Comparison of ENCODE assay signal across 35 cellular contexts in genomic region chr2:30527411-30527810, GRCh38.
A peak's percentile ranks its signal among the peaks of the same experiment; 100 is the strongest.
DNase-seq lines count a peak whose midpoint lies in the region; ATAC-seq and TF ChIP-seq lines count a peak whose summit lies in the region.
"Had no signal": no experiment of that assay in that cellular context is flagged by ENCODE, and none has a peak within 500 bp of the region (broad histone marks: within the 10 kb centered on the region; RNA-seq: fewer than 3 reads in every experiment).

No MANE protein-coding gene starts in this region.

- H3K79me2 ChIP-seq in GM23248 (ENCODE audit: insufficient read depth): no peaks in the 10 kb centered on the region; the same call in 1 of the 2 replicates

- peak overlapping the region; percentile 54 for H3K27ac Mint-ChIP-seq in chondrocyte (ENCODE audit: unreplicated experiment)
- H3K27ac Mint-ChIP-seq: activated naive CD4-positive, alpha-beta T cell treated with anti-CD3 and anti-CD28 coated beads, Interleukin-2, amount 50 U/mL, for 72 hours; activated T-helper 2 cell treated with anti-CD3 and anti-CD28 coated beads, Interferon-gamma antibody, Interleukin-2, Interleukin-4, amounts not matched to agents 10 μg/mL and 5 μg/mL and 100 μg/mL, durations not matched to agents 14 hours and 24 hours and 36 hours had no signal

- H2AFZ ChIP-seq in GM23248: no peak overlapping the region
- H2AFZ ChIP-seq: parathyroid adenoma had no signal

- DNase-seq in GM23248 (peak; percentile 37), chondrocyte (ENCODE audit: low spot score) (no peak), gastrocnemius medialis (no peak), stomach (no peak), NAMALWA (ENCODE audit: low spot score) (no peak), NCI-H1048 (lab: John Stamatoyannopoulos, UW) (no peak), inferior parietal cortex (ENCODE audit: extremely low spot score) (no peak)
- DNase-seq: ACHN; activated CD4-positive, alpha-beta T cell treated with anti-CD3 and anti-CD28 coated beads for 48 hours; effector memory CD4-positive, alpha-beta T cell; hypothalamus; left colon; mammary epithelial cell; MM.1S; NCI-H1417; NCI-H526 treated with DMSO at 0.1 percent for 48 hours; right cardiac atrium; SJCRH30; stimulated activated CD4-positive, alpha-beta T cell treated with anti-CD3 and anti-CD28 coated beads, Interleukin-12 subunit alpha, Interleukin-12 subunit beta, amount 100 ng/mL, for 4 hours; stimulated activated CD4-positive, alpha-beta T cell treated with anti-CD3 and anti-CD28 coated beads, Interleukin-4, amount 100 ng/mL, for 1 hour; T1000; transverse colon; WERI-Rb-1 had no signal

- no peaks in the 10 kb centered on the region for H3K9me3 ChIP-seq in GM23248 (ENCODE audit: low read depth)
- H3K9me3 ChIP-seq in gastroesophageal sphincter: no peaks in the 10 kb centered on the region
- H3K9me3 ChIP-seq in gastrocnemius medialis: no peaks in the 10 kb centered on the region
- peaks cover 0 to 8% (median 3%) of the 10 kb centered on the region in 4 donors for H3K9me3 ChIP-seq in stomach
- H3K9me3 ChIP-seq: transverse colon had no signal

- H3K9me2 ChIP-seq in GM23248 (ENCODE audit: insufficient read depth): no peaks in the 10 kb centered on the region

- no peak overlapping the region for H3K4me3 ChIP-seq in GM23248
- H3K4me3 ChIP-seq in gastroesophageal sphincter: no peak overlapping the region
- no peak overlapping the region for H3K4me3 ChIP-seq in gastrocnemius medialis
- H3K4me3 ChIP-seq in stomach: no peak overlapping the region
- H3K4me3 ChIP-seq: BLaER1 treated with 17β-estradiol and CSF1 and Interleukin-3, amounts not matched to agents 10 nM and 100 nM; cardiac muscle cell; coronary artery; SJCRH30; transverse colon had no signal

- H3K27ac ChIP-seq in GM23248 (0 out of 2 replicates have a peak overlapping the region, but pooled peaks have one; percentile 5), gastroesophageal sphincter (peak overlapping the region; percentile 20 to 53 (median 44)), gastrocnemius medialis (peak overlapping the region; percentile 1 to 51 (median 10)), stomach (peak overlapping the region in 1 of 5 donors; percentile 11)
- H3K27ac ChIP-seq: BLaER1 treated with 17β-estradiol and CSF1 and Interleukin-3, amounts not matched to agents 10 nM and 100 nM; cardiac muscle cell; coronary artery; epithelial cell of prostate; HL-60; KMS-11; parathyroid adenoma; SJCRH30; WERI-Rb-1 had no signal

- TF ChIP-seq EP300 in gastroesophageal sphincter (IDR thresholded peaks at IDR 0.05): no peak
- no peak for TF ChIP-seq EP300 in stomach (IDR thresholded peaks at IDR 0.05)

- H3K36me3 ChIP-seq in GM23248 (ENCODE audit: low read depth): 0 out of 2 replicates have a peak, but pooled peaks cover 6% of the 10 kb centered on the region
- H3K36me3 ChIP-seq in gastroesophageal sphincter: peaks cover 0 to 8% of the 10 kb centered on the region in 2 donors
- no peaks in the 10 kb centered on the region for H3K36me3 ChIP-seq in gastrocnemius medialis
- H3K36me3 ChIP-seq in stomach: peaks cover 0 to 6% (median 2%) of the 10 kb centered on the region in 4 donors
- H3K36me3 ChIP-seq: cardiac muscle cell, transverse colon had no signal

- H3K9me3 Mint-ChIP-seq in chondrocyte (ENCODE audit: low read depth): peaks cover 6% of the 10 kb centered on the region
- H3K9me3 Mint-ChIP-seq: neural crest cell had no signal

- H3K4me2 ChIP-seq in GM23248 (ENCODE audit: unreplicated experiment): no peak overlapping the region
- H3K4me2 ChIP-seq: BLaER1 treated with 17β-estradiol and CSF1 and Interleukin-3, amounts not matched to agents 10 nM and 100 nM; KMS-11 had no signal

- H3K36me3 Mint-ChIP-seq in chondrocyte (ENCODE audit: low read depth): peaks cover 3% of the 10 kb centered on the region

- 85 to 89% methylated on average over 2 of the region's 2 CpGs for WGBS in GM23248 (ENCODE audit: low coverage in 1 of 2, low lambda C conversion rate in 2 of 2, missing lambda C conversion rate in 2 of 2), 2 experiments
- WGBS in gastroesophageal sphincter (ENCODE audit: low coverage in 1 of 2), 2 donors: 60 to 63% methylated on average over 2 of the region's 2 CpGs
- WGBS in stomach, 5 donors: 85 to 95% (median 92%) methylated on average over 2 of the region's 2 CpGs

- H3K4me3 Mint-ChIP-seq in chondrocyte (ENCODE audit: unreplicated experiment): no peak overlapping the region
- H3K4me3 Mint-ChIP-seq: neural crest cell had no signal

- H3K27me3 Mint-ChIP-seq in chondrocyte (ENCODE audit: low read depth): no peaks in the 10 kb centered on the region

- H3K27me3 ChIP-seq in GM23248 (replicated peaks; ENCODE audit: insufficient read depth): no peaks in the 10 kb centered on the region
- no peaks in the 10 kb centered on the region for H3K27me3 ChIP-seq in gastroesophageal sphincter
- no peaks in the 10 kb centered on the region for H3K27me3 ChIP-seq in gastrocnemius medialis
- no peaks in the 10 kb centered on the region for H3K27me3 ChIP-seq in stomach
- H3K27me3 ChIP-seq: BLaER1 treated with 17β-estradiol and CSF1 and Interleukin-3, amounts not matched to agents 10 nM and 100 nM; cardiac muscle cell; SJCRH30; transverse colon had no signal

- no peak overlapping the region for H3K9ac ChIP-seq in GM23248
- H3K9ac ChIP-seq: BLaER1 treated with 17β-estradiol and CSF1 and Interleukin-3, amounts not matched to agents 10 nM and 100 nM; KMS-11; parathyroid adenoma had no signal

- TF ChIP-seq CTCF in chondrocyte (IDR thresholded peaks at IDR 0.05): no peak
- TF ChIP-seq CTCF in gastroesophageal sphincter (IDR thresholded peaks at IDR 0.05): no peak
- no peak for TF ChIP-seq CTCF in gastrocnemius medialis (IDR thresholded peaks at IDR 0.05 in 4 of 5, conservative IDR thresholded peaks at IDR 0.05 in 1 of 5)
- no peak for TF ChIP-seq CTCF in stomach (IDR thresholded peaks at IDR 0.05)

- in situ Hi-C loops in GM23248 (cut with MboI) (no loop called here), gastrocnemius medialis (cut with MboI; ENCODE audit: low sequenced_read_pairs in 4 of 4) (no loop called here)

- intact Hi-C loops in gastrocnemius medialis (cut with DNase I; ENCODE audit: low total_unique reads): loop anchor here (10.0 kb wide), 2 partner anchors 57 to 177 kb away; no protein-coding TSS in a partner anchor
- intact Hi-C loops in stomach (cut with DNase I; ENCODE audit: low total_unique reads): no loop called here

- H3K4me1 Mint-ChIP-seq in chondrocyte (ENCODE audit: low read depth): peaks cover 22% of the 10 kb centered on the region

- ATAC-seq in gastroesophageal sphincter: no peak
- ATAC-seq in gastrocnemius medialis: peak; percentile 71 to 75
- ATAC-seq: activated naive CD4-positive, alpha-beta T cell treated with anti-CD3 and anti-CD28 coated beads, Interleukin-2, amount 50 U/mL, for 72 hours; HCT116; left colon; right cardiac atrium had no signal

- no peak for TF ChIP-seq POLR2A in gastroesophageal sphincter (IDR thresholded peaks at IDR 0.05)
- TF ChIP-seq POLR2A in gastrocnemius medialis (IDR thresholded peaks at IDR 0.05): no peak
- TF ChIP-seq POLR2A in stomach (IDR thresholded peaks at IDR 0.05): no peak

- H3K4me1 ChIP-seq in GM23248 (ENCODE audit: insufficient read depth) (peaks cover 11% of the 10 kb centered on the region; the same call in 1 of the 2 replicates), gastroesophageal sphincter (peaks cover 0 to 31% (median 6%) of the 10 kb centered on the region in 3 donors), gastrocnemius medialis (peaks cover 28 to 35% of the 10 kb centered on the region in 2 donors), stomach (peaks cover 0 to 18% (median 5%) of the 10 kb centered on the region in 4 donors)
- H3K4me1 ChIP-seq: BLaER1 treated with 17β-estradiol and CSF1 and Interleukin-3, amounts not matched to agents 10 nM and 100 nM; parathyroid adenoma; SJCRH30; transverse colon had no signal

- no peaks in the 10 kb centered on the region for H4K20me1 ChIP-seq in GM23248 (ENCODE audit: insufficient read depth)
- H4K20me1 ChIP-seq: BLaER1 treated with 17β-estradiol and CSF1 and Interleukin-3, amounts not matched to agents 10 nM and 100 nM had no signal

- no peaks in the 10 kb centered on the region for H3F3A ChIP-seq in GM23248 (ENCODE audit: insufficient read depth)
